ENCODE assay signal across 1 cellular context in the genomic region with DNA sequence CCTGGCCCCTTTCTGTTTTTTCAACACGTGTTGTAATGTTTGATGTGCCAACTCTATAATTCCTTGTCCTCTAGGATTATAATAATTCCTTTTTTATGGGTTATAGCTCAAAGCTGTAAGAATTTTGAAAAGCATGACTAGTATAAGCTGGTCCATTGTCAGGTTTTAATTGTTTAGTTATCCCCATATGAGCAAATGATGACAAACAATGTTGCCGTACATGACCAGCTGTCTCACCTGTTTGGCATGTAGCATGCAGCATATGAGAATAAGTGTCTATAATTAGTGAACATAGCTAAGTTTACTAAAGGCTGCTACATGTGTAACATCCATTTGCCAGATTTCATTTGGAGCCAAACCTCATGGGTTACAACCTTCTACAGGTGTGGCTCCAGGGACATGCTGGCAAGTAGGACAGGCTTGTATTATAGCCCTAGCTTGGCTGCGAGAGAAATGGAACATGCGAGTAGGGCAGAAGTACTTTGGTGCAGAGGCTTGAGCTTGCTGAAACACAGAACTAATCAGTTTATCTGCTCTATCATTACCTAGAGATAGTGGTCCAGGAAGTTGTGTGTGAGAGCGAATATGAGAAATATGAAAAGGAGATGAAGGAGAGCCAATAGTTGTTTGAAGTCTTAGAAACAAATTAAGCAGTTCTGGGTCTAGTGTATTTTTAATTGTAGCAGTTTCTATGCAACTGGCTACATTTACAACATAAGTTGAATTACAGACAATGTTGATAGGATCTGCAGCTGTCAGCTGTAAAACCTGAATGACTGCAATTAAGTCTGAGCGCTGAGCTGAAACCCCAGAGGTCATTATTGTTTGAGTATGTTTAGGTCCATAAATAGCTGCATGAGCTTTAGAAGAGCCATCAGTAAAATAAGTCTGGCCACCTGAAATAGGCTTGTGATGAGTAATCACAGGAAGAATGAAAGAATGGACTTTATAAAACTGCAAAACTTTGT.
TF ChIP-seq lines count a peak whose summit lies in the region.

No MANE protein-coding gene starts in this region.

TF ChIP-seq in GM23338, 12 proteins besides CTCF, POLR2A, EP300 and RAD21 (continued from another document):
- no peak for TF ChIP-seq ZNF462 (CRISPR knock-in tag; IDR thresholded peaks at IDR 0.05)
- TF ChIP-seq NANOG (IDR thresholded peaks at IDR 0.05; ENCODE audit: borderline replicate concordance): no peak
- TF ChIP-seq ETS1 (IDR thresholded peaks at IDR 0.05): no peak
- TF ChIP-seq ZNF114 (CRISPR knock-in tag; IDR thresholded peaks at IDR 0.05): no peak
- TF ChIP-seq, protein P1, sequence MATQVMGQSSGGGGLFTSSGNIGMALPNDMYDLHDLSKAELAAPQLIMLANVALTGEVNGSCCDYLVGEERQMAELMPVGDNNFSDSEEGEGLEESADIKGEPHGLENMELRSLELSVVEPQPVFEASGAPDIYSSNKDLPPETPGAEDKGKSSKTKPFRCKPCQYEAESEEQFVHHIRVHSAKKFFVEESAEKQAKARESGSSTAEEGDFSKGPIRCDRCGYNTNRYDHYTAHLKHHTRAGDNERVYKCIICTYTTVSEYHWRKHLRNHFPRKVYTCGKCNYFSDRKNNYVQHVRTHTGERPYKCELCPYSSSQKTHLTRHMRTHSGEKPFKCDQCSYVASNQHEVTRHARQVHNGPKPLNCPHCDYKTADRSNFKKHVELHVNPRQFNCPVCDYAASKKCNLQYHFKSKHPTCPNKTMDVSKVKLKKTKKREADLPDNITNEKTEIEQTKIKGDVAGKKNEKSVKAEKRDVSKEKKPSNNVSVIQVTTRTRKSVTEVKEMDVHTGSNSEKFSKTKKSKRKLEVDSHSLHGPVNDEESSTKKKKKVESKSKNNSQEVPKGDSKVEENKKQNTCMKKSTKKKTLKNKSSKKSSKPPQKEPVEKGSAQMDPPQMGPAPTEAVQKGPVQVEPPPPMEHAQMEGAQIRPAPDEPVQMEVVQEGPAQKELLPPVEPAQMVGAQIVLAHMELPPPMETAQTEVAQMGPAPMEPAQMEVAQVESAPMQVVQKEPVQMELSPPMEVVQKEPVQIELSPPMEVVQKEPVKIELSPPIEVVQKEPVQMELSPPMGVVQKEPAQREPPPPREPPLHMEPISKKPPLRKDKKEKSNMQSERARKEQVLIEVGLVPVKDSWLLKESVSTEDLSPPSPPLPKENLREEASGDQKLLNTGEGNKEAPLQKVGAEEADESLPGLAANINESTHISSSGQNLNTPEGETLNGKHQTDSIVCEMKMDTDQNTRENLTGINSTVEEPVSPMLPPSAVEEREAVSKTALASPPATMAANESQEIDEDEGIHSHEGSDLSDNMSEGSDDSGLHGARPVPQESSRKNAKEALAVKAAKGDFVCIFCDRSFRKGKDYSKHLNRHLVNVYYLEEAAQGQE (IDR thresholded peaks at IDR 0.05; ENCODE audit: unreplicated experiment): no peak
- TF ChIP-seq EZH2phosphoT487 (IDR thresholded peaks at IDR 0.05; ENCODE audit: unreplicated experiment): no peak
- TF ChIP-seq JUNB (IDR thresholded peaks at IDR 0.05; ENCODE audit: unreplicated experiment): no peak
- TF ChIP-seq CREB1 (CRISPR knock-in tag; IDR thresholded peaks at IDR 0.05; ENCODE audit: low read depth): no peak
- no peak for TF ChIP-seq POLR2AphosphoS5 (IDR thresholded peaks at IDR 0.05; ENCODE audit: low read depth)
- no peak for TF ChIP-seq ZNF331 (CRISPR knock-in tag; IDR thresholded peaks at IDR 0.05; ENCODE audit: low read depth)
- no peak for TF ChIP-seq EZH2 (IDR thresholded peaks at IDR 0.05; ENCODE audit: low read depth, unreplicated experiment)
